ENCODE assay signal across 1 cellular context in the genomic region with DNA sequence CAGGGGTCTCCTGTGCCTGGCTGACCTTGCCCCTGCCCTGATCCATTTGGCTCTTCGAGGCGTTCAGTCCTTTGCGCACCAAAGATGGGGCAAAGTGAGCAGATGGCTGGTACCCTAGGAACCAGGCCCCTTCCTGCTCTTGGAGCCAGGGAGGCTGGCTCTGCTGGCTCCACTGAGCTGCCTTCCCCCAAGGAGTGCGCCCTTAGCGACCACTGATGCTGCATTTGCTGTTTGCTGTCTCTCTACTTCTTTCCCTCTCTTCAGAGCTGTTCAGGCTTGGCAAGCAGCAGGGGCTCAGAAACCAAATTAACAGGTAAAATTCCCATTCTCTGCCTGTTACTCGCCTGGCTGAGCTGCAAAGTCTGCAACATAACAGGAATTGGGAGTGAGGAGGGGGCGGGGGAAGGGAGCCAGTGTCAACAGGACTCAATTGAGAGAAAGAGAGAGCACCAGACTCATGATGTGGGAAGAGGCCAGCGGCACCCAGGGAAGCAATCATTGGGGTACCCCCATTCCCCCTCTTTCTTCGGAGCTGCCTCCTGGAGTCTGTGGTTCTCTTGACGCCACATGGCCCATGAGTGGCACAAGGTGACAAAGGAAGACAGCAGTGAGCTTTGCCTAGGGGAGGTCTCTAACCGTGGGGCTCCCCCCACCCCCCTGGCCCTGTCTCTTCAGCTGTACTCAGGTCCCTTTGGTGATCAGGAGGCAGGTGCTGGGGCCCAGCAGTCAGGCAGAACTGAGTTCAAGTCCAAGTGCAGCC.
TF ChIP-seq lines count a peak whose summit lies in the region.

No MANE protein-coding gene starts in this region.

TF ChIP-seq in H1, 55 proteins besides CTCF, POLR2A, EP300 and RAD21:
- TF ChIP-seq BCL11A (IDR thresholded peaks at IDR 0.05; ENCODE audit: low read depth in 2 of 2, low read length in 2 of 2): no peak
- TF ChIP-seq RFX5 (IDR thresholded peaks at IDR 0.05; ENCODE audit: borderline replicate concordance, low read depth, low read length): 0 out of 2 replicates have a peak, but pooled peaks have one; percentile 19
- no peak for TF ChIP-seq BRCA1 (IDR thresholded peaks at IDR 0.05; ENCODE audit: low read depth, low read length)
- 0 out of 2 replicates have a peak, but pooled peaks have one; percentile 18 for TF ChIP-seq SP1 (IDR thresholded peaks at IDR 0.05; ENCODE audit: low read depth, low read length)
- no peak for TF ChIP-seq BACH1 (IDR thresholded peaks at IDR 0.05; ENCODE audit: low read length)
- no peak for TF ChIP-seq POLR2AphosphoS5 (IDR thresholded peaks at IDR 0.05; ENCODE audit: low read depth, low read length)
- TF ChIP-seq SIX5 (IDR thresholded peaks at IDR 0.05; ENCODE audit: low read depth, low read length): no peak
